ENCODE assay signal across 22 cellular contexts in genomic region chr22:19786264-19786585, GRCh38. TPM values are rescaled to one million over a fixed set of nuclear protein-coding genes. Genes with fewer than 3 reads are reported as not detected.
DNase-seq lines count a peak whose midpoint lies in the region; ATAC-seq, FAIRE-seq and TF ChIP-seq lines count a peak whose summit lies in the region.
"Had no signal": no experiment of that assay in that cellular context is flagged by ENCODE, and none has a peak within 500 bp of the region (broad histone marks: within the 10 kb centered on the region; RNA-seq: fewer than 3 reads in every experiment).

No MANE protein-coding gene starts in this region.

- FAIRE-seq in HepG2 (lab: Jason Lieb, UNC) = no peak
- FAIRE-seq: GM12891, GM18507, H1 had no signal

- H3K4me3 ChIP-seq in IMR-90 (ENCODE audit: insufficient read depth, low read depth, low read length) (no peak overlapping the region), HepG2 (replicated peaks in 1 of 3; ENCODE audit: insufficient read depth in 1 of 3, low read depth in 2 of 3, low read length in 3 of 3) (no peak overlapping the region), osteoblast (ENCODE audit: insufficient read depth, low read length) (no peak overlapping the region), ascending aorta (no peak overlapping the region)
- H3K4me3 ChIP-seq: GM23248 had no signal

- no peak overlapping the region for H3K56ac ChIP-seq in IMR-90 (ENCODE audit: extremely low read depth, insufficient read depth, low read length)

- H3K4me1 ChIP-seq in IMR-90 (ENCODE audit: control insufficient read depth, insufficient read depth, low read length) (no peaks in the 10 kb centered on the region), HepG2 (ENCODE audit: insufficient read depth, low read length) (peaks cover 14% of the 10 kb centered on the region), osteoblast (ENCODE audit: insufficient read depth, low read length) (no peaks in the 10 kb centered on the region), ascending aorta (no peaks in the 10 kb centered on the region)

- H3K79me2 ChIP-seq in HepG2 (ENCODE audit: insufficient read depth, low read length) (no peaks in the 10 kb centered on the region), osteoblast (ENCODE audit: insufficient read depth, low read length) (no peaks in the 10 kb centered on the region)

- no peak overlapping the region for H2BK15ac ChIP-seq in IMR-90 (ENCODE audit: low read depth, low read length)

- H2AK9ac ChIP-seq in IMR-90 (replicated peaks; ENCODE audit: low read depth, low read length, poor library complexity) = no peak overlapping the region

- no peak overlapping the region for H4K5ac ChIP-seq in IMR-90 (ENCODE audit: low read depth, low read length)

- TF ChIP-seq EP300 in HepG2 (IDR thresholded peaks at IDR 0.05; ENCODE audit: low read depth in 2 of 2, low read length in 2 of 2) (no peak), HepG2 (CRISPR knock-in tag; IDR thresholded peaks at IDR 0.05; ENCODE audit: borderline replicate concordance) (no peak)

- POLR2A ChIA-PET in IMR-90 (lab: Charles Lee; ENCODE audit: unreplicated experiment) = no interaction called here
- POLR2A ChIA-PET in HepG2 (lab: Yijun Ruan, JAX) = no interaction called here

- CTCF ChIA-PET in IMR-90 (lab: Yijun Ruan, JAX) = interaction anchor here (1.2 kb wide), 1 partner anchor 56 kb away, joined by 5 read pairs; no protein-coding TSS in a partner anchor
- CTCF ChIA-PET in HepG2 (lab: Yijun Ruan, JAX; ENCODE audit: low intra/inter-chr PET ratio, low total read pairs) = no interaction called here

- intact Hi-C loops in IMR-90 (cut with micrococcal nuclease) (no loop called here), HepG2 (cut with micrococcal nuclease; ENCODE audit: unreplicated experiment) (no loop called here), ascending aorta (cut with DNase I) (no loop called here)

- dilution Hi-C loops in IMR-90 (cut with HindIII; ENCODE audit: low sequenced_read_pairs, unreplicated experiment) = no loop called here

- no peak overlapping the region for H4K91ac ChIP-seq in IMR-90 (ENCODE audit: insufficient read depth, low read depth, low read length)

- in situ Hi-C loops in IMR-90 (cut with MboI; ENCODE audit: low sequenced_read_pairs) (no loop called here), HepG2 (cut with HindIII; ENCODE audit: extremely low pct_ligation_motif_present, low pct_unique_long_range_greater_than_20kb) (no loop called here)

- H4K20me1 ChIP-seq in IMR-90 (ENCODE audit: insufficient read depth, low read length) (no peaks in the 10 kb centered on the region), HepG2 (ENCODE audit: insufficient read depth, low read length) (no peaks in the 10 kb centered on the region), osteoblast (ENCODE audit: insufficient read depth, low read length) (no peaks in the 10 kb centered on the region)

- TF ChIP-seq RAD21 in IMR-90 (IDR thresholded peaks at IDR 0.05; ENCODE audit: low read length) (no peak), HepG2 (CRISPR knock-in tag; IDR thresholded peaks at IDR 0.05) (no peak)

- H3K27me3 ChIP-seq in IMR-90 (ENCODE audit: control insufficient read depth, insufficient read depth, low read length) (no peaks in the 10 kb centered on the region), HepG2 (ENCODE audit: control insufficient read depth in 1 of 2, insufficient read depth in 2 of 2, low read length in 2 of 2) (peaks cover 0 to 15% of the 10 kb centered on the region in 2 experiments; a peak in 1 of 5 replicates), osteoblast (ENCODE audit: insufficient read depth, low read length) (no peaks in the 10 kb centered on the region), ascending aorta (no peaks in the 10 kb centered on the region)

- peaks cover 4% of the 10 kb centered on the region; the same call in 1 of the 2 replicates for H3K9me3 ChIP-seq in IMR-90 (ENCODE audit: control insufficient read depth, insufficient read depth, low read length)
- no peaks in the 10 kb centered on the region for H3K9me3 ChIP-seq in HepG2 (ENCODE audit: low read length)
- no peaks in the 10 kb centered on the region for H3K9me3 ChIP-seq in osteoblast (ENCODE audit: low read depth, low read length)
- no peaks in the 10 kb centered on the region for H3K9me3 ChIP-seq in ascending aorta

- TF ChIP-seq POLR2A in IMR-90 (IDR thresholded peaks at IDR 0.05; ENCODE audit: low read depth, low read length) (no peak), HepG2 (IDR thresholded peaks at IDR 0.05; ENCODE audit: insufficient read depth in 1 of 2, low read depth in 2 of 2, low read length in 2 of 2) (no peak)

- H3K9ac ChIP-seq in IMR-90 (ENCODE audit: low read depth, low read length) (no peak overlapping the region), HepG2 (ENCODE audit: insufficient read depth, low read depth, low read length) (no peak overlapping the region)
- H3K9ac ChIP-seq: GM23248 had no signal

- H3K9me1 ChIP-seq in IMR-90 (ENCODE audit: insufficient read depth, low read length) = no peaks in the 10 kb centered on the region; the same call in 1 of the 2 replicates

- ATAC-seq in IMR-90 (ENCODE audit: low read depth) (no peak), HepG2 (peak; percentile 20; the same call in 2 of the 3 replicates), HG02840 (IDR thresholded peaks at IDR 0.05; ENCODE audit: low FRiP score, unreplicated experiment) (no peak)

- no peak overlapping the region for H3K14ac ChIP-seq in IMR-90 (replicated peaks; ENCODE audit: low read depth, low read length)

- no peak overlapping the region for H4K8ac ChIP-seq in IMR-90 (ENCODE audit: low read depth in 2 of 2, low read length in 2 of 2)

- BruUV-seq in IMR-90 (replicated peaks; lab: Mats Ljungman, UMichigan) (no TSS peak), HepG2 (replicated peaks; lab: Mats Ljungman, UMichigan) (no TSS peak)

- no peaks in the 10 kb centered on the region for H3K79me1 ChIP-seq in IMR-90 (ENCODE audit: low read depth in 1 of 2, low read length in 2 of 2)

- DNase-seq in IMR-90 (no peak), HepG2 (ENCODE audit: low spot score) (no peak), osteoblast (ENCODE audit: insufficient read length, low spot score, missing footprints) (peak; percentile 72), RPMI8226 (no peak), ascending aorta (ENCODE audit: low spot score in 2 of 2) (no peak)
- no peak for DNase-seq in activated CD8-positive, alpha-beta memory T cell treated with anti-CD3 and anti-CD28 coated beads, Interleukin-2, amount 50 U/mL, for 48 hours
- DNase-seq: C1 segment of cervical spinal cord; Calu3; CD4-positive, alpha-beta memory T cell; COR-L47; DMS53; DMS79 treated with DMSO at 0.1 percent for 48 hours; GF-D8; GM23248; H7; HCEC 1CT had no signal

- H2BK20ac ChIP-seq in IMR-90 (ENCODE audit: low read depth, low read length) = no peak overlapping the region

- H3K36me3 ChIP-seq in IMR-90 (ENCODE audit: control insufficient read depth, insufficient read depth, low read length) (peaks cover 3% of the 10 kb centered on the region), HepG2 (replicated peaks in 1 of 2; ENCODE audit: control insufficient read depth in 1 of 2, insufficient read depth in 2 of 2, low read length in 2 of 2) (no peaks in the 10 kb centered on the region), osteoblast (ENCODE audit: insufficient read depth, low read length) (no peaks in the 10 kb centered on the region), ascending aorta (peaks cover 3 to 19% of the 10 kb centered on the region in 2 donors)

- 94% methylated on average over 3 of the region's 6 CpGs; no CpG with 5 or more reads in 1 of the 2 experiments for WGBS in IMR-90 (ENCODE audit: extremely low coverage in 2 of 2, insufficient read length in 1 of 2), 2 experiments
- 37% methylated on average over 5 of the region's 6 CpGs for WGBS in HepG2 (ENCODE audit: low lambda C conversion rate)

- no peak overlapping the region for H2AK5ac ChIP-seq in IMR-90 (ENCODE audit: low read depth, low read length)

- no peak overlapping the region for H3K4ac ChIP-seq in IMR-90 (ENCODE audit: low read depth, low read length)

- no peak overlapping the region for H3K4me2 ChIP-seq in IMR-90 (ENCODE audit: low read depth, low read length)
- no peak overlapping the region for H3K4me2 ChIP-seq in HepG2 (ENCODE audit: low read depth, low read length)
- no peak overlapping the region for H3K4me2 ChIP-seq in osteoblast (ENCODE audit: insufficient read depth, low read length)

- H3K23ac ChIP-seq in IMR-90 (ENCODE audit: low read depth, low read length) = no peak overlapping the region

- H2AFZ ChIP-seq in IMR-90 (replicated peaks; ENCODE audit: low read length, poor library complexity) (peak overlapping the region; percentile 51), HepG2 (ENCODE audit: low read length) (no peak overlapping the region), osteoblast (ENCODE audit: low read length) (no peak overlapping the region)
- H2AFZ ChIP-seq: GM23248 had no signal

- TF ChIP-seq CTCF in IMR-90 (conservative IDR thresholded peaks at IDR 0.05; ENCODE audit: low read depth, low read length) = no peak
- TF ChIP-seq CTCF in VCaP (conservative IDR thresholded peaks at IDR 0.05) = no peak
- TF ChIP-seq CTCF in HepG2 (CRISPR knock-in tag; IDR thresholded peaks at IDR 0.05) = peak; percentile 47
- no peak for TF ChIP-seq CTCF in osteoblast (IDR thresholded peaks at IDR 0.05; ENCODE audit: extremely low read depth, low read depth, low read length)
- TF ChIP-seq CTCF in ascending aorta (IDR thresholded peaks at IDR 0.05) = no peak

- no peak overlapping the region for H3K18ac ChIP-seq in IMR-90 (ENCODE audit: low read depth, low read length)

- H3K27ac ChIP-seq in IMR-90 (ENCODE audit: insufficient read depth, low read length) (no peak overlapping the region), VCaP (peak overlapping the region; percentile 67), HepG2 (ENCODE audit: extremely low read length, insufficient read depth, low read length) (no peak overlapping the region), osteoblast (ENCODE audit: low read depth, low read length) (no peak overlapping the region), ascending aorta (no peak overlapping the region)
- H3K27ac ChIP-seq: GM23248 had no signal

- H2BK5ac ChIP-seq in IMR-90 (ENCODE audit: low read depth, low read length, poor library complexity, severe bottlenecking) = no peak overlapping the region

- H2BK120ac ChIP-seq in IMR-90 (ENCODE audit: low read depth, low read length) = no peak overlapping the region

RNA-seq across cellular contexts. Expression of gene TBX1, which starts 25.6 kb away (rescaled TPM):
- not detected in 2 replicates for total RNA-seq in IMR-90 (2012; rRNA removed)
- 0.03 and 0.13 TPM in 2 replicates for polyA plus RNA-seq in IMR-90 (2012; rRNA removed)
- 0.03 TPM in 1 of 2 replicates, not detected in the other for polyA plus RNA-seq in IMR-90 (2012; cell fraction: cytosol; rRNA removed)
- 0.08 and 0.36 TPM in 2 replicates for polyA plus RNA-seq in IMR-90 (2012; cell fraction: nucleus; rRNA removed; ENCODE audit: low replicate concordance)
- not detected in 2 replicates for total RNA-seq in HepG2 (2016; rRNA removed; fragmentation: Illumina TruSeq; extraction: Trizol)
- total RNA-seq in HepG2 (2016; cell fraction: cytosol; rRNA removed; fragmentation: Illumina TruSeq; extraction: Trizol; ENCODE audit: low read depth) = not detected in 2 replicates
- not detected in 2 replicates for total RNA-seq in HepG2 (2016; cell fraction: insoluble cytoplasmic fraction; rRNA removed; fragmentation: Illumina TruSeq; extraction: Trizol)
- total RNA-seq in HepG2 (2016; cell fraction: membrane; rRNA removed; fragmentation: Illumina TruSeq; extraction: Trizol) = not detected in 2 replicates
- total RNA-seq in HepG2 (2016; cell fraction: nucleus; rRNA removed; fragmentation: Illumina TruSeq; extraction: Trizol) = not detected in 2 replicates
- not detected in 2 replicates for polyA plus RNA-seq in HepG2 (2011; rRNA removed)
- 0.03 TPM in 1 of 2 replicates, not detected in the other for polyA plus RNA-seq in HepG2 (2011; cell fraction: cytosol; rRNA removed)
- polyA plus RNA-seq in HepG2 (2011; cell fraction: nucleus; rRNA removed) = 0.23 TPM in 1 of 2 replicates, not detected in the other
- not detected in 2 replicates for polyA plus RNA-seq in HepG2 (2012)
- polyA plus RNA-seq in HepG2 (2016; cell fraction: cytosol; fragmentation: Illumina TruSeq; extraction: Trizol; ENCODE audit: low read depth) = not detected in 2 replicates
- not detected in 2 replicates for polyA plus RNA-seq in HepG2 (2016; cell fraction: insoluble cytoplasmic fraction; fragmentation: Illumina TruSeq; extraction: Trizol; ENCODE audit: low read depth)
- 0.08 TPM in 1 of 2 replicates, not detected in the other for polyA plus RNA-seq in HepG2 (2016; cell fraction: membrane; fragmentation: Illumina TruSeq; extraction: Trizol; ENCODE audit: low read depth)
- not detected in 2 replicates for polyA plus RNA-seq in HepG2 (2016; cell fraction: nucleus; fragmentation: Illumina TruSeq; extraction: Trizol; ENCODE audit: insufficient read depth, low read depth)
- not detected in 2 replicates for polyA minus RNA-seq in HepG2 (2011; rRNA and poly(A)+ RNA removed; ENCODE audit: low replicate concordance)
- not detected in 2 replicates for polyA minus RNA-seq in HepG2 (2011; cell fraction: cytosol; rRNA and poly(A)+ RNA removed)
- polyA minus RNA-seq in HepG2 (2011; cell fraction: nucleus; rRNA and poly(A)+ RNA removed) = not detected in 2 replicates
- under 0.01 TPM in 1 of 2 replicates, not detected in the other for total RNA-seq in osteoblast
- total RNA-seq in ascending aorta = not detected
- total RNA-seq: Calu3; CD4-positive, alpha-beta memory T cell had no signal
- polyA plus RNA-seq: BJ; CD4-positive, alpha-beta memory T cell; H1 had no signal
